Comparison of ENCODE assay signal across 20 cellular contexts in genomic region chr12:8946733-8947132, GRCh38. TPM values are rescaled to one million over a fixed set of nuclear protein-coding genes. Genes with fewer than 3 reads are reported as not detected.
A peak's percentile ranks its signal among the peaks of the same experiment; 100 is the strongest.
DNase-seq lines count a peak whose midpoint lies in the region; ATAC-seq lines count a peak whose summit lies in the region.
"Had no signal": no experiment of that assay in that cellular context is flagged by ENCODE, and none has a peak within 500 bp of the region (broad histone marks: within the 10 kb centered on the region; RNA-seq: fewer than 3 reads in every experiment).

No MANE protein-coding gene starts in this region.

- H3K4me1 Mint-ChIP-seq in activated CD4-positive, alpha-beta T cell treated with anti-CD3 and anti-CD28 coated beads, Interleukin-2, amount 10 ng/mL, durations not matched to agents 24 days and 14 days, result peaks cover 25% of the 10 kb centered on the region
- H3K4me1 Mint-ChIP-seq in IgD-negative memory B cell, result peaks cover 24 to 36% (median 32%) of the 10 kb centered on the region in 3 donors
- H3K4me1 Mint-ChIP-seq in activated T-helper 1 cell treated with anti-CD3 and anti-CD28 coated beads, Interleukin-12 subunit alpha, Interleukin-12 subunit beta, Interleukin-2, Interleukin-4 antibody, amounts not matched to agents 30 ng/mL and 10 ng/mL and 1 ng/mL, durations not matched to agents 14 hours and 24 hours and 36 hours (ENCODE audit: low read depth), result peaks cover 45% of the 10 kb centered on the region
- peaks cover 45 to 53% of the 10 kb centered on the region in 2 donors for H3K4me1 Mint-ChIP-seq in natural killer cell treated with Interleukin-12 subunit alpha and Interleukin-12 subunit beta and Interleukin-15 and Interleukin-18, amount 100 ng/mL, for 72 hours (ENCODE audit: low read depth in 2 of 2)

- ATAC-seq in natural killer cell treated with Interleukin-12 subunit alpha and Interleukin-12 subunit beta and Interleukin-15 and Interleukin-18, amount 100 ng/mL, for 72 hours, result no peak
- no peak for ATAC-seq in GM21737 (IDR thresholded peaks at IDR 0.05; ENCODE audit: unreplicated experiment)
- no peak for ATAC-seq in HG03108 (IDR thresholded peaks at IDR 0.05; ENCODE audit: unreplicated experiment)
- ATAC-seq: A549, Panc1, sciatic nerve had no signal

- H3K9me3 Mint-ChIP-seq in activated CD4-positive, alpha-beta T cell treated with anti-CD3 and anti-CD28 coated beads, Interleukin-2, amount 10 ng/mL, durations not matched to agents 24 days and 14 days, result no peaks in the 10 kb centered on the region
- H3K9me3 Mint-ChIP-seq in IgD-negative memory B cell, result no peaks in the 10 kb centered on the region
- H3K9me3 Mint-ChIP-seq in activated T-helper 1 cell treated with anti-CD3 and anti-CD28 coated beads, Interleukin-12 subunit alpha, Interleukin-12 subunit beta, Interleukin-2, Interleukin-4 antibody, amounts not matched to agents 30 ng/mL and 10 ng/mL and 1 ng/mL, durations not matched to agents 14 hours and 24 hours and 36 hours, result no peaks in the 10 kb centered on the region
- no peaks in the 10 kb centered on the region for H3K9me3 Mint-ChIP-seq in natural killer cell treated with Interleukin-12 subunit alpha and Interleukin-12 subunit beta and Interleukin-15 and Interleukin-18, amount 100 ng/mL, for 72 hours

- no peak for DNase-seq in activated CD4-positive, alpha-beta T cell treated with anti-CD3 and anti-CD28 coated beads, Interleukin-2, amount 10 ng/mL, durations not matched to agents 24 days and 14 days
- DNase-seq in activated CD4-positive, alpha-beta T cell treated with anti-CD3 and anti-CD28 coated beads, Interleukin-2, amount 50 U/mL, for 48 hours, result no peak
- no peak for DNase-seq in activated T-helper 1 cell treated with anti-CD3 and anti-CD28 coated beads, Interleukin-12 subunit alpha, Interleukin-12 subunit beta, Interleukin-2, Interleukin-4 antibody, amounts not matched to agents 30 ng/mL and 10 ng/mL and 1 ng/mL, durations not matched to agents 14 hours and 24 hours and 36 hours (ENCODE audit: low spot score)
- no peak for DNase-seq in natural killer cell treated with Interleukin-12 subunit alpha and Interleukin-12 subunit beta and Interleukin-15 and Interleukin-18, amount 100 ng/mL, for 72 hours (ENCODE audit: low spot score)
- no peak for DNase-seq in NCI-H526 treated with DMSO at 0.1 percent for 48 hours (lab: John Stamatoyannopoulos, UW)
- DNase-seq: activated CD4-positive, alpha-beta T cell treated with anti-CD3 and anti-CD28 coated beads for 4 hours; Calu3; central memory CD4-positive, alpha-beta T cell; IMR-90; NCI-H1417; NCI-H446; nucleus accumbens; stimulated activated CD4-positive, alpha-beta T cell treated with anti-CD3 and anti-CD28 coated beads, Interleukin-4, amount 100 ng/mL, for 4 hours; uterus had no signal

- intact Hi-C loops in activated CD4-positive, alpha-beta T cell treated with anti-CD3 and anti-CD28 coated beads, Interleukin-2, amount 10 ng/mL, durations not matched to agents 24 days and 14 days (cut with micrococcal nuclease), result loop anchor here (5.0 kb wide), 1 partner anchor 249 kb away; the partner anchor contains the start of gene RIMKLB
- intact Hi-C loops in activated T-helper 1 cell treated with anti-CD3 and anti-CD28 coated beads, Interleukin-12 subunit alpha, Interleukin-12 subunit beta, Interleukin-2, Interleukin-4 antibody, amounts not matched to agents 30 ng/mL and 10 ng/mL and 1 ng/mL, durations not matched to agents 14 hours and 24 hours and 36 hours (cut with micrococcal nuclease), result loop anchor here (5.0 kb wide), 1 partner anchor 921 kb away; the partner anchor contains the start of gene CLEC2B

- peaks cover 46% of the 10 kb centered on the region for H3K36me3 Mint-ChIP-seq in activated CD4-positive, alpha-beta T cell treated with anti-CD3 and anti-CD28 coated beads, Interleukin-2, amount 10 ng/mL, durations not matched to agents 24 days and 14 days (ENCODE audit: low read depth)
- H3K36me3 Mint-ChIP-seq in IgD-negative memory B cell, result no peaks in the 10 kb centered on the region
- H3K36me3 Mint-ChIP-seq in activated T-helper 1 cell treated with anti-CD3 and anti-CD28 coated beads, Interleukin-12 subunit alpha, Interleukin-12 subunit beta, Interleukin-2, Interleukin-4 antibody, amounts not matched to agents 30 ng/mL and 10 ng/mL and 1 ng/mL, durations not matched to agents 14 hours and 24 hours and 36 hours (ENCODE audit: low read depth), result peaks cover 33% of the 10 kb centered on the region
- peaks cover 41% of the 10 kb centered on the region for H3K36me3 Mint-ChIP-seq in natural killer cell treated with Interleukin-12 subunit alpha and Interleukin-12 subunit beta and Interleukin-15 and Interleukin-18, amount 100 ng/mL, for 72 hours

- H3K27me3 Mint-ChIP-seq in activated CD4-positive, alpha-beta T cell treated with anti-CD3 and anti-CD28 coated beads, Interleukin-2, amount 10 ng/mL, durations not matched to agents 24 days and 14 days, result no peaks in the 10 kb centered on the region
- no peaks in the 10 kb centered on the region for H3K27me3 Mint-ChIP-seq in IgD-negative memory B cell
- H3K27me3 Mint-ChIP-seq in activated T-helper 1 cell treated with anti-CD3 and anti-CD28 coated beads, Interleukin-12 subunit alpha, Interleukin-12 subunit beta, Interleukin-2, Interleukin-4 antibody, amounts not matched to agents 30 ng/mL and 10 ng/mL and 1 ng/mL, durations not matched to agents 14 hours and 24 hours and 36 hours (ENCODE audit: insufficient read depth), result no peaks in the 10 kb centered on the region
- H3K27me3 Mint-ChIP-seq in natural killer cell treated with Interleukin-12 subunit alpha and Interleukin-12 subunit beta and Interleukin-15 and Interleukin-18, amount 100 ng/mL, for 72 hours, result no peaks in the 10 kb centered on the region

- peak overlapping the region; percentile 62 for H3K4me3 Mint-ChIP-seq in activated CD4-positive, alpha-beta T cell treated with anti-CD3 and anti-CD28 coated beads, Interleukin-2, amount 10 ng/mL, durations not matched to agents 24 days and 14 days
- peak overlapping the region in 1 of 4 donors; percentile 93 for H3K4me3 Mint-ChIP-seq in IgD-negative memory B cell
- H3K4me3 Mint-ChIP-seq in activated T-helper 1 cell treated with anti-CD3 and anti-CD28 coated beads, Interleukin-12 subunit alpha, Interleukin-12 subunit beta, Interleukin-2, Interleukin-4 antibody, amounts not matched to agents 30 ng/mL and 10 ng/mL and 1 ng/mL, durations not matched to agents 14 hours and 24 hours and 36 hours, result peak overlapping the region; percentile 50
- H3K4me3 Mint-ChIP-seq in natural killer cell treated with Interleukin-12 subunit alpha and Interleukin-12 subunit beta and Interleukin-15 and Interleukin-18, amount 100 ng/mL, for 72 hours, result peak overlapping the region; percentile 99

- peak overlapping the region; percentile 58 for H3K27ac Mint-ChIP-seq in activated CD4-positive, alpha-beta T cell treated with anti-CD3 and anti-CD28 coated beads, Interleukin-2, amount 10 ng/mL, durations not matched to agents 24 days and 14 days
- peak overlapping the region; percentile 46 to 84 (median 73) for H3K27ac Mint-ChIP-seq in IgD-negative memory B cell
- H3K27ac Mint-ChIP-seq in activated T-helper 1 cell treated with anti-CD3 and anti-CD28 coated beads, Interleukin-12 subunit alpha, Interleukin-12 subunit beta, Interleukin-2, Interleukin-4 antibody, amounts not matched to agents 30 ng/mL and 10 ng/mL and 1 ng/mL, durations not matched to agents 14 hours and 24 hours and 36 hours, result peak overlapping the region; percentile 24
- H3K27ac Mint-ChIP-seq in natural killer cell treated with Interleukin-12 subunit alpha and Interleukin-12 subunit beta and Interleukin-15 and Interleukin-18, amount 100 ng/mL, for 72 hours, result peak overlapping the region; percentile 96 to 97

RNA-seq across cellular contexts. Expression of gene M6PR, which starts 2.7 kb away (rescaled TPM):
- 160 and 167 TPM in 2 replicates for total RNA-seq in activated CD4-positive, alpha-beta T cell treated with anti-CD3 and anti-CD28 coated beads, Interleukin-2, amount 10 ng/mL, durations not matched to agents 24 days and 14 days
- 186 TPM for polyA plus RNA-seq in IgD-negative memory B cell
- 179 and 192 TPM in 2 replicates for total RNA-seq in activated T-helper 1 cell treated with anti-CD3 and anti-CD28 coated beads, Interleukin-12 subunit alpha, Interleukin-12 subunit beta, Interleukin-2, Interleukin-4 antibody, amounts not matched to agents 30 ng/mL and 10 ng/mL and 1 ng/mL, durations not matched to agents 14 hours and 24 hours and 36 hours
- 100 to 1,000 TPM; 213 to 346 TPM for total RNA-seq in natural killer cell treated with Interleukin-12 subunit alpha and Interleukin-12 subunit beta and Interleukin-15 and Interleukin-18, amount 100 ng/mL, for 72 hours

RNA-seq across cellular contexts. Expression of gene PHC1, which starts 32.4 kb away (rescaled TPM):
- 7.9 and 8.7 TPM in 2 replicates for total RNA-seq in activated CD4-positive, alpha-beta T cell treated with anti-CD3 and anti-CD28 coated beads, Interleukin-2, amount 10 ng/mL, durations not matched to agents 24 days and 14 days
- polyA plus RNA-seq in IgD-negative memory B cell, result 18.7 TPM
- total RNA-seq in activated T-helper 1 cell treated with anti-CD3 and anti-CD28 coated beads, Interleukin-12 subunit alpha, Interleukin-12 subunit beta, Interleukin-2, Interleukin-4 antibody, amounts not matched to agents 30 ng/mL and 10 ng/mL and 1 ng/mL, durations not matched to agents 14 hours and 24 hours and 36 hours, result 9.6 and 11.3 TPM in 2 replicates
- total RNA-seq in natural killer cell treated with Interleukin-12 subunit alpha and Interleukin-12 subunit beta and Interleukin-15 and Interleukin-18, amount 100 ng/mL, for 72 hours, result 10 to 100 TPM in 1 of 2 donors, 1 to 10 TPM in 1; 8.4 to 15.9 TPM

RNA-seq across cellular contexts. Expression of gene KLRG1, which starts 42.6 kb away (rescaled TPM):
- 0.71 and 0.84 TPM in 2 replicates for total RNA-seq in activated CD4-positive, alpha-beta T cell treated with anti-CD3 and anti-CD28 coated beads, Interleukin-2, amount 10 ng/mL, durations not matched to agents 24 days and 14 days
- 16.8 TPM for polyA plus RNA-seq in IgD-negative memory B cell
- total RNA-seq in activated T-helper 1 cell treated with anti-CD3 and anti-CD28 coated beads, Interleukin-12 subunit alpha, Interleukin-12 subunit beta, Interleukin-2, Interleukin-4 antibody, amounts not matched to agents 30 ng/mL and 10 ng/mL and 1 ng/mL, durations not matched to agents 14 hours and 24 hours and 36 hours, result 0.69 and 1.4 TPM in 2 replicates
- total RNA-seq in natural killer cell treated with Interleukin-12 subunit alpha and Interleukin-12 subunit beta and Interleukin-15 and Interleukin-18, amount 100 ng/mL, for 72 hours, result 10 to 100 TPM in 1 of 2 donors, 1 to 10 TPM in 1; 6.7 to 23.2 TPM

Comparison
In these comparisons a context has a peak if more than half of its experiments do, and no peak if none do; other contexts are left out.
1. H3K27ac Mint-ChIP-seq: peak in every context shown above with its lines; median percentile 96 in natural killer cell treated with Interleukin-12 subunit alpha and Interleukin-12 subunit beta and Interleukin-15 and Interleukin-18, amount 100 ng/mL, for 72 hours; 73 in IgD-negative memory B cell; 58 in activated CD4-positive, alpha-beta T cell treated with anti-CD3 and anti-CD28 coated beads, Interleukin-2, amount 10 ng/mL, durations not matched to agents 24 days and 14 days; 24 in activated T-helper 1 cell treated with anti-CD3 and anti-CD28 coated beads, Interleukin-12 subunit alpha, Interleukin-12 subunit beta, Interleukin-2, Interleukin-4 antibody, amounts not matched to agents 30 ng/mL and 10 ng/mL and 1 ng/mL, durations not matched to agents 14 hours and 24 hours and 36 hours.